In genomic region chr7:150451833-150452431, GRCh38 we compare ENCODE assay signal across 10 cellular contexts. TPM values are rescaled to one million over a fixed set of nuclear protein-coding genes. Genes with fewer than 3 reads are reported as not detected.
A peak's percentile ranks its signal among the peaks of the same experiment; 100 is the strongest.
DNase-seq lines count a peak whose midpoint lies in the region; ATAC-seq and TF ChIP-seq lines count a peak whose summit lies in the region.
"Had no signal": no experiment of that assay in that cellular context is flagged by ENCODE, and none has a peak within 500 bp of the region (broad histone marks: within the 10 kb centered on the region; RNA-seq: fewer than 3 reads in every experiment).

No MANE protein-coding gene starts in this region.

- peaks cover 19% of the 10 kb centered on the region for H3K9me3 Mint-ChIP-seq in activated T-helper 2 cell treated with anti-CD3 and anti-CD28 coated beads, Interferon-gamma antibody, Interleukin-2, Interleukin-4, amounts not matched to agents 10 μg/mL and 5 μg/mL and 100 μg/mL, durations not matched to agents 14 hours and 24 hours and 36 hours
- peaks cover 5 to 18% of the 10 kb centered on the region in 2 donors for H3K9me3 Mint-ChIP-seq in stimulated activated naive CD8-positive, alpha-beta T cell treated with anti-CD3 and anti-CD28 coated beads, Interleukin-15, amount 100 ng/mL, for 72 hours
- H3K9me3 Mint-ChIP-seq in mesothelial cell of epicardium: peaks cover 5% of the 10 kb centered on the region

- H3K9me2 ChIP-seq in PC-9 (ENCODE audit: insufficient read depth): no peaks in the 10 kb centered on the region

- H3K4me3 ChIP-seq in HEK293 (ENCODE audit: low read depth, low read length): no peak overlapping the region
- H3K4me3 ChIP-seq in PC-9: no peak overlapping the region

- H3K27ac Mint-ChIP-seq in activated T-helper 2 cell treated with anti-CD3 and anti-CD28 coated beads, Interferon-gamma antibody, Interleukin-2, Interleukin-4, amounts not matched to agents 10 μg/mL and 5 μg/mL and 100 μg/mL, durations not matched to agents 14 hours and 24 hours and 36 hours: peak overlapping the region; percentile 94
- H3K27ac Mint-ChIP-seq in stimulated activated naive CD8-positive, alpha-beta T cell treated with anti-CD3 and anti-CD28 coated beads, Interleukin-15, amount 100 ng/mL, for 72 hours: peak overlapping the region; percentile 98 to 99
- no peak overlapping the region for H3K27ac Mint-ChIP-seq in mesothelial cell of epicardium
- H3K27ac Mint-ChIP-seq: progenitor cell of endocrine pancreas, WTC11 had no signal

- no peaks in the 10 kb centered on the region for H3K27me3 Mint-ChIP-seq in activated T-helper 2 cell treated with anti-CD3 and anti-CD28 coated beads, Interferon-gamma antibody, Interleukin-2, Interleukin-4, amounts not matched to agents 10 μg/mL and 5 μg/mL and 100 μg/mL, durations not matched to agents 14 hours and 24 hours and 36 hours (ENCODE audit: low read depth)
- no peaks in the 10 kb centered on the region for H3K27me3 Mint-ChIP-seq in stimulated activated naive CD8-positive, alpha-beta T cell treated with anti-CD3 and anti-CD28 coated beads, Interleukin-15, amount 100 ng/mL, for 72 hours
- H3K27me3 Mint-ChIP-seq in mesothelial cell of epicardium (ENCODE audit: low read depth): peaks cover 46% of the 10 kb centered on the region

- ATAC-seq in stimulated activated naive CD8-positive, alpha-beta T cell treated with anti-CD3 and anti-CD28 coated beads, Interleukin-15, amount 100 ng/mL, for 72 hours: peak; percentile 40
- no peak for ATAC-seq in GM21619 (IDR thresholded peaks at IDR 0.05; ENCODE audit: unreplicated experiment)
- no peak for ATAC-seq in GM18873 (IDR thresholded peaks at IDR 0.05; ENCODE audit: low FRiP score, unreplicated experiment)
- ATAC-seq: WTC11 had no signal

- H3K4me1 ChIP-seq in HEK293 (ENCODE audit: control insufficient read depth, insufficient read depth, low read length) (no peaks in the 10 kb centered on the region), PC-9 (replicated peaks; ENCODE audit: insufficient read depth) (no peaks in the 10 kb centered on the region)

- H3K36me3 Mint-ChIP-seq in activated T-helper 2 cell treated with anti-CD3 and anti-CD28 coated beads, Interferon-gamma antibody, Interleukin-2, Interleukin-4, amounts not matched to agents 10 μg/mL and 5 μg/mL and 100 μg/mL, durations not matched to agents 14 hours and 24 hours and 36 hours (ENCODE audit: low read depth): peaks cover 35% of the 10 kb centered on the region
- no peaks in the 10 kb centered on the region for H3K36me3 Mint-ChIP-seq in mesothelial cell of epicardium

- intact Hi-C loops in activated T-helper 2 cell treated with anti-CD3 and anti-CD28 coated beads, Interferon-gamma antibody, Interleukin-2, Interleukin-4, amounts not matched to agents 10 μg/mL and 5 μg/mL and 100 μg/mL, durations not matched to agents 14 hours and 24 hours and 36 hours (cut with micrococcal nuclease): loop anchor here (1.0 to 2.0 kb wide), 5 partner anchors 63 to 235 kb away; no protein-coding TSS in a partner anchor
- intact Hi-C loops in PC-9 (cut with micrococcal nuclease; ENCODE audit: unreplicated experiment): no loop called here

- H3K4me1 Mint-ChIP-seq in activated T-helper 2 cell treated with anti-CD3 and anti-CD28 coated beads, Interferon-gamma antibody, Interleukin-2, Interleukin-4, amounts not matched to agents 10 μg/mL and 5 μg/mL and 100 μg/mL, durations not matched to agents 14 hours and 24 hours and 36 hours (ENCODE audit: low read depth): peaks cover 54% of the 10 kb centered on the region
- H3K4me1 Mint-ChIP-seq in stimulated activated naive CD8-positive, alpha-beta T cell treated with anti-CD3 and anti-CD28 coated beads, Interleukin-15, amount 100 ng/mL, for 72 hours: peaks cover 75% of the 10 kb centered on the region
- H3K4me1 Mint-ChIP-seq in mesothelial cell of epicardium: no peaks in the 10 kb centered on the region

- H3K4me2 ChIP-seq in PC-9: no peak overlapping the region

- H3K27ac ChIP-seq in HEK293 (ENCODE audit: extremely low read depth, low read depth, low read length) (no peak overlapping the region), PC-9 (no peak overlapping the region)

- H3K36me3 ChIP-seq in HEK293 (ENCODE audit: control insufficient read depth in 2 of 2, insufficient read depth in 1 of 2, low read length in 2 of 2) (no peaks in the 10 kb centered on the region), PC-9 (ENCODE audit: low read depth) (no peaks in the 10 kb centered on the region)

- no TSS peak for BruUV-seq in PC-9 (replicated peaks; lab: Mats Ljungman, UMichigan)

- POLR2A ChIA-PET in HEK293 (lab: Yijun Ruan, JAX): no interaction called here
- POLR2A ChIA-PET in PC-9 (lab: Charles Lee; ENCODE audit: unreplicated experiment): no interaction called here

- no peak for DNase-seq in activated T-helper 2 cell treated with anti-CD3 and anti-CD28 coated beads, Interferon-gamma antibody, Interleukin-2, Interleukin-4, amounts not matched to agents 10 μg/mL and 5 μg/mL and 100 μg/mL, durations not matched to agents 14 hours and 24 hours and 36 hours (ENCODE audit: low spot score)
- DNase-seq in left kidney (ENCODE audit: low read depth, low spot score): peak; percentile 27
- DNase-seq in stimulated activated naive CD8-positive, alpha-beta T cell treated with anti-CD3 and anti-CD28 coated beads, Interleukin-15, amount 100 ng/mL, for 72 hours: peak; percentile 36 to 41
- DNase-seq in PC-9: no peak
- DNase-seq in mesothelial cell of epicardium (ENCODE audit: low spot score in 2 of 2, unreplicated experiment in 2 of 2): no peak

- TF ChIP-seq CTCF in HEK293 (tag by site-specific recombination; IDR thresholded peaks at IDR 0.05): no peak
- no peak for TF ChIP-seq CTCF in PC-9 (conservative IDR thresholded peaks at IDR 0.05)
- no peak for TF ChIP-seq CTCF in mesothelial cell of epicardium (IDR thresholded peaks at IDR 0.05; ENCODE audit: unreplicated experiment)

- no peaks in the 10 kb centered on the region for H4K20me1 ChIP-seq in PC-9 (ENCODE audit: insufficient read depth)

- no peaks in the 10 kb centered on the region for H3F3A ChIP-seq in PC-9 (ENCODE audit: insufficient read depth, low read depth)

- H3K9me3 ChIP-seq in HEK293 (ENCODE audit: control insufficient read depth, insufficient read depth, low read depth, low read length) (no peaks in the 10 kb centered on the region), PC-9 (ENCODE audit: insufficient read depth, low read depth) (peaks cover 6% of the 10 kb centered on the region; the same call in 1 of the 2 replicates)

- no peaks in the 10 kb centered on the region for H3K79me2 ChIP-seq in PC-9 (ENCODE audit: low read depth)

- peak overlapping the region; percentile 96 for H3K4me3 Mint-ChIP-seq in activated T-helper 2 cell treated with anti-CD3 and anti-CD28 coated beads, Interferon-gamma antibody, Interleukin-2, Interleukin-4, amounts not matched to agents 10 μg/mL and 5 μg/mL and 100 μg/mL, durations not matched to agents 14 hours and 24 hours and 36 hours (ENCODE audit: low read depth)
- peak overlapping the region; percentile 89 to 100 for H3K4me3 Mint-ChIP-seq in stimulated activated naive CD8-positive, alpha-beta T cell treated with anti-CD3 and anti-CD28 coated beads, Interleukin-15, amount 100 ng/mL, for 72 hours
- no peak overlapping the region for H3K4me3 Mint-ChIP-seq in mesothelial cell of epicardium
- H3K4me3 Mint-ChIP-seq: WTC11 had no signal

- CTCF ChIA-PET in HEK293 (lab: Yijun Ruan, JAX) (interaction anchor here (0.8 to 0.9 kb wide), 2 partner anchors 13 to 131 kb away, joined by 3 to 4 read pairs; no protein-coding TSS in a partner anchor), PC-9 (lab: Charles Lee) (no interaction called here)

- no peak overlapping the region for H2AFZ ChIP-seq in PC-9

- H3K27me3 ChIP-seq in PC-9 (ENCODE audit: insufficient read depth, low read depth): peaks cover 95% of the 10 kb centered on the region

TF ChIP-seq in HEK293, 187 proteins besides CTCF, POLR2A, EP300 and RAD21 (continues in another document):
- TF ChIP-seq ZFHX2 (tag by site-specific recombination; conservative IDR thresholded peaks at IDR 0.05) (peak; percentile 71), REST (tag by site-specific recombination; IDR thresholded peaks at IDR 0.05) (no peak), EGR2 (tag by site-specific recombination; IDR thresholded peaks at IDR 0.05; ENCODE audit: low read depth) (peak; percentile 48; the same call in 1 of the 2 replicates)

RNA-seq across cellular contexts. Expression of gene GIMAP8, which starts 1.5 kb away (rescaled TPM):
- 6.1 and 7.0 TPM in 2 replicates for total RNA-seq in activated T-helper 2 cell treated with anti-CD3 and anti-CD28 coated beads, Interferon-gamma antibody, Interleukin-2, Interleukin-4, amounts not matched to agents 10 μg/mL and 5 μg/mL and 100 μg/mL, durations not matched to agents 14 hours and 24 hours and 36 hours
- not detected in 2 replicates for total RNA-seq in PC-9 (2021)
- not detected in 3 replicates for total RNA-seq in mesothelial cell of epicardium
- total RNA-seq: progenitor cell of endocrine pancreas had no signal

Comparison
In these comparisons a context has a peak if more than half of its experiments do, and no peak if none do; other contexts are left out.
1. DNase-seq: peak in left kidney (single experiment) and stimulated activated naive CD8-positive, alpha-beta T cell treated with anti-CD3 and anti-CD28 coated beads, Interleukin-15, amount 100 ng/mL, for 72 hours (2 of 2); none in activated T-helper 2 cell treated with anti-CD3 and anti-CD28 coated beads, Interferon-gamma antibody, Interleukin-2, Interleukin-4, amounts not matched to agents 10 μg/mL and 5 μg/mL and 100 μg/mL, durations not matched to agents 14 hours and 24 hours and 36 hours (single experiment), PC-9 (0 of 2) and mesothelial cell of epicardium (0 of 2).